ENCODE assay signal across 7 cellular contexts in the genomic region with DNA sequence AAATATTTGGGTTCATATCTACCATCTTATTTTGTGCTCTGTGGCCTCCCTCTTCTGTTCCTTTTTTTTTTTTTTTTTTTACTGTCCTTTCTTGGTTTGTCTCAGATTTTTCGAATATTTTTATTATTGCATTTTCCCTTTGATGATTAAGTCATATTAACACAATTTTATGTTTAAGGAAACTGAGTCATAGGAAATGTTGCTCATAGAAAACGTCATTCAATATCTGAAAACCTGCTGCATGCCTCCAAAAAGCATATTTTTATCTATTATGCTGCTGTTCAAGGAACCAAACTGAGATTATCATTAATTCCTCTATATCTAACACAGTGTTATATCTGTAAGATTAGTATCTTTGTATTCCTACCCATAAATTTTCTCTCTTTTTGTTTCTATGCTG.
"Had no signal": no experiment of that assay in that cellular context is flagged by ENCODE, and none has a peak within 500 bp of the region (broad histone marks: within the 10 kb centered on the region; RNA-seq: fewer than 3 reads in every experiment).

No MANE protein-coding gene starts in this region.

- H3K27ac Mint-ChIP-seq: GM23338, H9 had no signal

- H3K9me3 Mint-ChIP-seq: GM23338, H9 had no signal

- DNase-seq: H9, HCEC 1CT, IMR-90 had no signal

- FAIRE-seq: H1, H54, HTR-8/SVneo had no signal

- H3K4me3 Mint-ChIP-seq: GM23338, H9 had no signal
